Comparison of ENCODE assay signal across 30 cellular contexts in the genomic region with DNA sequence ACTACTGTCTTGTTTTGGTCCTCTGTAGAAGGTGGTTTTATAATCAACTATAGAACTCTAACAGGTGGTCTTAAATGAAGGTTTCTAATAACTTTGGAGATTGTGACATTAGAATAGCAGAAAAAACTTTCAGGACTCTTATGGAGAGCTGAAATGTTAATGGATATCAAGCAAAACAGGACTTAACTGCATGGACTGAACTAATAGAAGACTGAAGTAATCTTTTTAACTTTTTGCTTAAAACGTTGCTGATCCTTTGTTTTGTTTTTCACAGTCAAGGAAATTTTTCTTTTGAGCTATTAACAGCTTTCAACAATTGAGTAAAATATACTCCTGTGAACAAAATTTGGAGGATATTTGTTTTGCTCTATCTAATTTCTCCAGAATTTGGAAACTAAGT.
"Had no signal": no experiment of that assay in that cellular context is flagged by ENCODE, and none has a peak within 500 bp of the region (broad histone marks: within the 10 kb centered on the region; RNA-seq: fewer than 3 reads in every experiment).

No MANE protein-coding gene starts in this region.

- H3K36me3 ChIP-seq: colonic mucosa, esophagus squamous epithelium, gastroesophageal sphincter, heart right ventricle had no signal

- H3K27me3 ChIP-seq: body of pancreas, colonic mucosa, esophagus squamous epithelium, gastroesophageal sphincter, hepatocyte had no signal

- H3K9me3 ChIP-seq: body of pancreas, colonic mucosa, esophagus squamous epithelium, gastroesophageal sphincter had no signal

- H3K4me2 ChIP-seq: hepatocyte had no signal

- H3K27ac Mint-ChIP-seq: activated CD4-positive, alpha-beta memory T cell treated with anti-CD3 and anti-CD28 coated beads for 36 hours; activated CD4-positive, alpha-beta T cell treated with anti-CD3 and anti-CD28 coated beads for 36 hours; activated CD4-positive, alpha-beta T cell treated with anti-CD3 and anti-CD28 coated beads, Interleukin-2, amount 10 ng/mL, durations not matched to agents 24 days and 14 days; activated CD8-positive, alpha-beta memory T cell treated with anti-CD3 and anti-CD28 coated beads, Interleukin-2, amount 10 ng/mL, durations not matched to agents 7 days and 5 days; activated CD8-positive, alpha-beta T cell treated with anti-CD3 and anti-CD28 coated beads, Interleukin-2, amount 10 ng/mL, durations not matched to agents 7 days and 5 days; activated naive CD8-positive, alpha-beta T cell; activated T-helper 17 cell treated with anti-CD3 and anti-CD28 coated beads, Interleukin-2, amount 50 U/mL, for 72 hours had no signal

- H3K36me3 Mint-ChIP-seq: activated CD4-positive, alpha-beta memory T cell treated with anti-CD3 and anti-CD28 coated beads for 36 hours; activated CD8-positive, alpha-beta memory T cell treated with anti-CD3 and anti-CD28 coated beads, Interleukin-2, amount 10 ng/mL, durations not matched to agents 7 days and 5 days; activated naive CD8-positive, alpha-beta T cell had no signal

- H3K27ac ChIP-seq: body of pancreas, colonic mucosa, epithelial cell of prostate, esophagus squamous epithelium, gastroesophageal sphincter, heart right ventricle, hepatocyte had no signal

- H3K27me3 Mint-ChIP-seq: activated CD4-positive, alpha-beta T cell treated with anti-CD3 and anti-CD28 coated beads, Interleukin-2, amount 10 ng/mL, durations not matched to agents 24 days and 14 days; activated CD8-positive, alpha-beta memory T cell treated with anti-CD3 and anti-CD28 coated beads, Interleukin-2, amount 10 ng/mL, durations not matched to agents 7 days and 5 days; activated naive CD8-positive, alpha-beta T cell had no signal

- ATAC-seq: activated CD4-positive, alpha-beta T cell treated with anti-CD3 and anti-CD28 coated beads for 36 hours; activated CD8-positive, alpha-beta memory T cell treated with anti-CD3 and anti-CD28 coated beads, Interleukin-2, amount 10 ng/mL, durations not matched to agents 7 days and 5 days; activated CD8-positive, alpha-beta T cell treated with anti-CD3 and anti-CD28 coated beads, Interleukin-2, amount 10 ng/mL, durations not matched to agents 7 days and 5 days; activated T-cell treated with anti-CD3 and anti-CD28 coated beads, Interleukin-2, amount 50 U/mL, for 4 hours; activated T-helper 17 cell treated with anti-CD3 and anti-CD28 coated beads, Interleukin-2, amount 50 U/mL, for 72 hours; body of pancreas; gastroesophageal sphincter; heart right ventricle had no signal

- FAIRE-seq: endometrium, endothelial cell of umbilical vein had no signal

- H3K4me3 Mint-ChIP-seq: activated CD4-positive, alpha-beta memory T cell treated with anti-CD3 and anti-CD28 coated beads for 36 hours; activated CD4-positive, alpha-beta T cell treated with anti-CD3 and anti-CD28 coated beads for 36 hours; activated CD4-positive, alpha-beta T cell treated with anti-CD3 and anti-CD28 coated beads, Interleukin-2, amount 10 ng/mL, durations not matched to agents 24 days and 14 days; activated CD8-positive, alpha-beta memory T cell treated with anti-CD3 and anti-CD28 coated beads, Interleukin-2, amount 10 ng/mL, durations not matched to agents 7 days and 5 days; activated CD8-positive, alpha-beta T cell treated with anti-CD3 and anti-CD28 coated beads, Interleukin-2, amount 10 ng/mL, durations not matched to agents 7 days and 5 days; activated naive CD8-positive, alpha-beta T cell; activated T-cell treated with anti-CD3 and anti-CD28 coated beads, Interleukin-2, amount 50 U/mL, for 4 hours; activated T-helper 17 cell treated with anti-CD3 and anti-CD28 coated beads, Interleukin-2, amount 50 U/mL, for 72 hours had no signal

- DNase-seq: activated CD4-positive, alpha-beta memory T cell treated with anti-CD3 and anti-CD28 coated beads for 36 hours; activated CD4-positive, alpha-beta T cell treated with anti-CD3 and anti-CD28 coated beads for 36 hours; activated CD4-positive, alpha-beta T cell treated with anti-CD3 and anti-CD28 coated beads, Interleukin-2, amount 10 ng/mL, durations not matched to agents 24 days and 14 days; activated CD4-positive, CD25-positive, alpha-beta regulatory T cell; activated CD4-positive, CD25-positive, alpha-beta regulatory T cell treated with anti-CD3 and anti-CD28 coated beads, Interleukin-2, amount 50 U/mL, for 72 hours; activated CD8-positive, alpha-beta memory T cell treated with anti-CD3 and anti-CD28 coated beads, Interleukin-2, amount 10 ng/mL, durations not matched to agents 7 days and 5 days; activated CD8-positive, alpha-beta memory T cell treated with anti-CD3 and anti-CD28 coated beads, Interleukin-2, amount 50 U/mL, for 4 hours; activated CD8-positive, alpha-beta T cell treated with anti-CD3 and anti-CD28 coated beads, Interleukin-2, amount 10 ng/mL, durations not matched to agents 7 days and 5 days; activated effector memory CD4-positive, alpha-beta T cell treated with Interleukin-2 at 50 U/mL for 16 hours; activated gamma-delta T cell treated with Interleukin-2 at 50 U/mL for 16 hours; activated naive CD4-positive, alpha-beta T cell treated with anti-CD3 and anti-CD28 coated beads, Interleukin-2, amount 50 U/mL, for 16 hours; activated naive CD4-positive, alpha-beta T cell treated with Interleukin-2 at 50 U/mL for 16 hours; activated T-cell treated with anti-CD3 and anti-CD28 coated beads, Interleukin-2, amount 50 U/mL, for 4 hours; amniotic stem cell; anterior cingulate cortex; body of pancreas; caudate nucleus; colonic mucosa; effector CD8-positive, alpha-beta T cell; esophagus squamous epithelium; foreskin melanocyte; heart right ventricle; T-helper 2 cell had no signal

- H3K79me2 ChIP-seq: hepatocyte had no signal

- H3K4me1 ChIP-seq: body of pancreas, colonic mucosa, esophagus squamous epithelium, gastroesophageal sphincter, heart right ventricle had no signal

- H3K4me1 Mint-ChIP-seq: activated CD4-positive, alpha-beta T cell treated with anti-CD3 and anti-CD28 coated beads for 36 hours; activated CD4-positive, alpha-beta T cell treated with anti-CD3 and anti-CD28 coated beads, Interleukin-2, amount 10 ng/mL, durations not matched to agents 24 days and 14 days; activated CD8-positive, alpha-beta memory T cell treated with anti-CD3 and anti-CD28 coated beads, Interleukin-2, amount 10 ng/mL, durations not matched to agents 7 days and 5 days; activated T-helper 17 cell treated with anti-CD3 and anti-CD28 coated beads, Interleukin-2, amount 50 U/mL, for 72 hours had no signal

- H3K4me3 ChIP-seq: body of pancreas, colonic mucosa, esophagus squamous epithelium, gastroesophageal sphincter, heart right ventricle, hepatocyte had no signal

- H2AFZ ChIP-seq: hepatocyte had no signal

- H3K9me3 Mint-ChIP-seq: activated CD4-positive, alpha-beta T cell treated with anti-CD3 and anti-CD28 coated beads, Interleukin-2, amount 10 ng/mL, durations not matched to agents 24 days and 14 days; activated T-cell treated with anti-CD3 and anti-CD28 coated beads, Interleukin-2, amount 50 U/mL, for 4 hours; activated T-helper 17 cell treated with anti-CD3 and anti-CD28 coated beads, Interleukin-2, amount 50 U/mL, for 72 hours had no signal
